1 cellular context compared by ENCODE assay signal in genomic region chr21:31041295-31042079, GRCh38.
TF ChIP-seq lines count a peak whose summit lies in the region.

No MANE protein-coding gene starts in this region.

TF ChIP-seq in H1, 55 proteins besides CTCF, POLR2A, EP300 and RAD21:
- TF ChIP-seq RNF2 (IDR thresholded peaks at IDR 0.05; ENCODE audit: borderline replicate concordance, low read depth, low read length, missing control alignments, poor library complexity, severe bottlenecking) (no peak), EZH2 (IDR thresholded peaks at IDR 0.05; ENCODE audit: low read depth, low read length, severe bottlenecking) (no peak), SUZ12 (IDR thresholded peaks at IDR 0.05; ENCODE audit: low read length) (no peak), TAF7 (optimal IDR thresholded peaks at IDR 0.05; ENCODE audit: borderline replicate concordance, low read depth, low read length) (no peak), JUND (IDR thresholded peaks at IDR 0.05; ENCODE audit: low read length) (no peak), POU5F1 (IDR thresholded peaks at IDR 0.05; ENCODE audit: low read depth, low read length) (no peak), FOSL1 (IDR thresholded peaks at IDR 0.05; ENCODE audit: insufficient read depth, low read depth, low read length) (no peak), CHD1 (IDR thresholded peaks at IDR 0.05; ENCODE audit: low read depth, low read length) (no peak), CTBP2 (IDR thresholded peaks at IDR 0.05; ENCODE audit: borderline replicate concordance, insufficient read depth, insufficient read length, low read length) (no peak), SAP30 (IDR thresholded peaks at IDR 0.05; ENCODE audit: insufficient read depth, insufficient replicate concordance, low read length) (no peak), JUN (IDR thresholded peaks at IDR 0.05; ENCODE audit: low read depth, low read length) (no peak), SIX5 (IDR thresholded peaks at IDR 0.05; ENCODE audit: low read depth, low read length) (no peak), GABPA (IDR thresholded peaks at IDR 0.05; ENCODE audit: borderline replicate concordance, insufficient read depth, low read length) (no peak), CBX5 (IDR thresholded peaks at IDR 0.05; ENCODE audit: low read depth, low read length) (no peak), CREB1 (IDR thresholded peaks at IDR 0.05) (no peak), PHF8 (conservative IDR thresholded peaks at IDR 0.05; ENCODE audit: low read depth, low read length) (no peak), SIRT6 (IDR thresholded peaks at IDR 0.05; ENCODE audit: low read length) (no peak), HDAC6 (IDR thresholded peaks at IDR 0.05; ENCODE audit: low read depth, low read length) (no peak)
- TF ChIP-seq, protein P1, sequence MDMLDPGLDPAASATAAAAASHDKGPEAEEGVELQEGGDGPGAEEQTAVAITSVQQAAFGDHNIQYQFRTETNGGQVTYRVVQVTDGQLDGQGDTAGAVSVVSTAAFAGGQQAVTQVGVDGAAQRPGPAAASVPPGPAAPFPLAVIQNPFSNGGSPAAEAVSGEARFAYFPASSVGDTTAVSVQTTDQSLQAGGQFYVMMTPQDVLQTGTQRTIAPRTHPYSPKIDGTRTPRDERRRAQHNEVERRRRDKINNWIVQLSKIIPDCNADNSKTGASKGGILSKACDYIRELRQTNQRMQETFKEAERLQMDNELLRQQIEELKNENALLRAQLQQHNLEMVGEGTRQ (IDR thresholded peaks at IDR 0.05; ENCODE audit: low read length), result no peak
- TF ChIP-seq, protein P2, sequence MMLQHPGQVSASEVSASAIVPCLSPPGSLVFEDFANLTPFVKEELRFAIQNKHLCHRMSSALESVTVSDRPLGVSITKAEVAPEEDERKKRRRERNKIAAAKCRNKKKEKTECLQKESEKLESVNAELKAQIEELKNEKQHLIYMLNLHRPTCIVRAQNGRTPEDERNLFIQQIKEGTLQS (IDR thresholded peaks at IDR 0.05; ENCODE audit: insufficient read depth, low read depth, low read length), result no peak
